11 cellular contexts compared by ENCODE assay signal in genomic region chr6:169530762-169531143, GRCh38.
A peak's percentile ranks its signal among the peaks of the same experiment; 100 is the strongest.
DNase-seq lines count a peak whose midpoint lies in the region; FAIRE-seq and TF ChIP-seq lines count a peak whose summit lies in the region.
"Had no signal": no experiment of that assay in that cellular context is flagged by ENCODE, and none has a peak within 500 bp of the region (broad histone marks: within the 10 kb centered on the region; RNA-seq: fewer than 3 reads in every experiment).

No MANE protein-coding gene starts in this region.

- no peak overlapping the region for H2BK120ac ChIP-seq in H1 (replicated peaks; ENCODE audit: low read depth, low read length)

- H4K5ac ChIP-seq in H1 (ENCODE audit: insufficient read length, low read depth, low read length) = no peak overlapping the region

- no peak overlapping the region for H2AK5ac ChIP-seq in H1 (ENCODE audit: low read depth, low read length)

- H2AFZ ChIP-seq in H1 (ENCODE audit: low read length) = no peak overlapping the region

- H3K4me2 ChIP-seq in H1 (ENCODE audit: insufficient read depth in 1 of 2, low read depth in 2 of 2, low read length in 2 of 2) = no peak overlapping the region

- H4K20me1 ChIP-seq in H1 (replicated peaks in 1 of 2; ENCODE audit: control insufficient read depth in 1 of 2, insufficient read depth in 2 of 2, low read length in 2 of 2) = no peaks in the 10 kb centered on the region

- 78% methylated on average over 1 of the region's 1 CpG; no CpG with 5 or more reads in 1 of the 2 experiments for WGBS in H1 (ENCODE audit: extremely low coverage in 1 of 2, insufficient coverage in 1 of 2, insufficient read length in 1 of 2, insufficient replicate concordance in 2 of 2, low coverage in 1 of 2, low lambda C conversion rate in 2 of 2, missing lambda C conversion rate in 1 of 2), 2 experiments

- H4K91ac ChIP-seq in H1 (replicated peaks; ENCODE audit: insufficient read length, low read length) = no peak overlapping the region

- DNase-seq in EH (ENCODE audit: low read depth) (peak; percentile 6), RCC 7860 (ENCODE audit: low spot score) (peak; percentile 62), H1 (ENCODE audit: low read depth in 1 of 2, low spot score in 2 of 2) (no peak), A172 (ENCODE audit: low spot score) (no peak), DMS79 (lab: John Stamatoyannopoulos, UW) (no peak), OCI-M1 (lab: John Stamatoyannopoulos, UW) (no peak)
- DNase-seq: dermis blood vessel endothelial cell, left ventricle myocardium inferior, NCI-H446 had no signal

- H3K4ac ChIP-seq in H1 (replicated peaks; ENCODE audit: insufficient read length, low read depth, low read length) = peak overlapping the region; percentile 23

- H3K27ac ChIP-seq in H1 (ENCODE audit: low read depth, low read length) (no peak overlapping the region), rectal smooth muscle tissue (ENCODE audit: low read depth, low read length) (peak overlapping the region; percentile 86)
- H3K27ac ChIP-seq: left ventricle myocardium inferior had no signal

- TF ChIP-seq EP300 in H1 (IDR thresholded peaks at IDR 0.05; ENCODE audit: borderline replicate concordance in 1 of 2, low read depth in 2 of 2, low read length in 2 of 2) = no peak

- H3K9me3 ChIP-seq in H1 (ENCODE audit: insufficient read depth in 2 of 2, low read depth in 1 of 2, low read length in 1 of 2) = peaks cover 3 to 8% of the 10 kb centered on the region in 2 experiments; a peak in 2 of 4 replicates

- no peak overlapping the region for H3K9ac ChIP-seq in H1 (replicated peaks in 1 of 4; ENCODE audit: extremely low read depth in 1 of 4, low read depth in 3 of 4, low read length in 3 of 4)
- no peak overlapping the region for H3K9ac ChIP-seq in rectal smooth muscle tissue (ENCODE audit: low read length)

- H3K56ac ChIP-seq in H1 (replicated peaks; ENCODE audit: insufficient read length, low read depth, low read length) = no peak overlapping the region

- no peak overlapping the region for H4K8ac ChIP-seq in H1 (ENCODE audit: extremely low read depth, insufficient read depth, low read length)

- no peak overlapping the region for H2BK5ac ChIP-seq in H1 (ENCODE audit: low read depth, low read length)

- no peak overlapping the region for H3K23ac ChIP-seq in H1 (ENCODE audit: insufficient read length)

- H3K79me1 ChIP-seq in H1 (ENCODE audit: low read depth, low read length) = no peaks in the 10 kb centered on the region

- H2BK15ac ChIP-seq in H1 (ENCODE audit: low read length) = no peak overlapping the region

- CTCF ChIA-PET in H1 (lab: Charles Lee; ENCODE audit: partially characterized antibody) = no interaction called here

- TF ChIP-seq CTCF in H1 (IDR thresholded peaks at IDR 0.05; ENCODE audit: control extremely low read depth in 1 of 3, insufficient read depth in 1 of 3, low read depth in 1 of 3, low read length in 3 of 3) = no peak

- H3K36me3 ChIP-seq in H1 (ENCODE audit: control insufficient read depth in 2 of 4, insufficient read depth in 4 of 4, low read length in 3 of 4) (peaks cover 0 to 8% (median 0%) of the 10 kb centered on the region in 4 experiments; a peak in 1 of 8 replicates), rectal smooth muscle tissue (ENCODE audit: control insufficient read depth, insufficient read depth, low read length) (no peaks in the 10 kb centered on the region)
- H3K36me3 ChIP-seq: left ventricle myocardium inferior had no signal

- H3K79me2 ChIP-seq in H1 (ENCODE audit: control insufficient read depth in 1 of 2, insufficient read depth in 2 of 2, low read length in 2 of 2) = no peaks in the 10 kb centered on the region

- H3K14ac ChIP-seq in H1 (ENCODE audit: insufficient read length) = no peak overlapping the region

- H2BK12ac ChIP-seq in H1 (ENCODE audit: low read depth, low read length) = no peak overlapping the region

- no peaks in the 10 kb centered on the region; the same call in 1 of the 2 replicates for H3K23me2 ChIP-seq in H1 (ENCODE audit: low read depth, low read length)

- H3K4me3 ChIP-seq in H1 (ENCODE audit: extremely low read depth in 1 of 4, insufficient read depth in 2 of 4, low read depth in 3 of 4, low read length in 4 of 4) (no peak overlapping the region), rectal smooth muscle tissue (ENCODE audit: low read length) (no peak overlapping the region)
- H3K4me3 ChIP-seq: left ventricle myocardium inferior had no signal

- no peak for TF ChIP-seq RAD21 in H1 (IDR thresholded peaks at IDR 0.05 in 1 of 2, conservative IDR thresholded peaks at IDR 0.05 in 1 of 2; ENCODE audit: low read depth in 2 of 2, low read length in 2 of 2)

- no peak overlapping the region for H2BK20ac ChIP-seq in H1 (ENCODE audit: low read length)

- no peak for FAIRE-seq in RCC 7860 (lab: Jason Lieb, UNC)
- FAIRE-seq in H1 (lab: Jason Lieb, UNC) = no peak
- FAIRE-seq: TTC549 had no signal

- no peak for TF ChIP-seq POLR2A in H1 (IDR thresholded peaks at IDR 0.05; ENCODE audit: control extremely low read depth in 1 of 2, low read depth in 2 of 2, low read length in 2 of 2)

- H3K18ac ChIP-seq in H1 (ENCODE audit: extremely low read depth, low read length) = no peak overlapping the region

- POLR2A ChIA-PET in H1 (lab: Charles Lee; ENCODE audit: partially characterized antibody) = no interaction called here

- H3K4me1 ChIP-seq in H1 (replicated peaks in 1 of 4; ENCODE audit: control insufficient read depth in 3 of 4, insufficient read depth in 4 of 4, low read length in 3 of 4) (no peaks in the 10 kb centered on the region), rectal smooth muscle tissue (ENCODE audit: control insufficient read depth, insufficient read depth, low read length) (peaks cover 17% of the 10 kb centered on the region)
- H3K4me1 ChIP-seq: left ventricle myocardium inferior had no signal

- H3K27me3 ChIP-seq in H1 (replicated peaks in 1 of 4; ENCODE audit: control insufficient read depth in 3 of 4, extremely low read depth in 1 of 4, insufficient read depth in 3 of 4, low read length in 3 of 4) = no peaks in the 10 kb centered on the region
- no peaks in the 10 kb centered on the region for H3K27me3 ChIP-seq in rectal smooth muscle tissue (ENCODE audit: control insufficient read depth, insufficient read depth, low read length)

TF ChIP-seq in H1, 55 proteins besides CTCF, POLR2A, EP300 and RAD21:
- TF ChIP-seq EGR1 (IDR thresholded peaks at IDR 0.05; ENCODE audit: borderline replicate concordance, low read depth, low read length) (no peak), CHD1 (IDR thresholded peaks at IDR 0.05; ENCODE audit: low read depth, low read length) (no peak), NANOG (IDR thresholded peaks at IDR 0.05; ENCODE audit: insufficient read depth, low read depth, low read length, poor library complexity, severe bottlenecking) (no peak), FOSL1 (IDR thresholded peaks at IDR 0.05; ENCODE audit: insufficient read depth, low read depth, low read length) (no peak), KDM1A (IDR thresholded peaks at IDR 0.05; ENCODE audit: borderline replicate concordance, low read length) (no peak), PHF8 (conservative IDR thresholded peaks at IDR 0.05; ENCODE audit: low read depth, low read length) (no peak)
TF ChIP-seq in H1: peak in this region for 0.

Comparison
In these comparisons a context has a peak if more than half of its experiments do, and no peak if none do; other contexts are left out.
1. DNase-seq: peak in EH (single experiment) and RCC 7860 (single experiment); none in H1 (0 of 2), A172 (single experiment), DMS79 (single experiment) and OCI-M1 (single experiment).